In the genomic region with DNA sequence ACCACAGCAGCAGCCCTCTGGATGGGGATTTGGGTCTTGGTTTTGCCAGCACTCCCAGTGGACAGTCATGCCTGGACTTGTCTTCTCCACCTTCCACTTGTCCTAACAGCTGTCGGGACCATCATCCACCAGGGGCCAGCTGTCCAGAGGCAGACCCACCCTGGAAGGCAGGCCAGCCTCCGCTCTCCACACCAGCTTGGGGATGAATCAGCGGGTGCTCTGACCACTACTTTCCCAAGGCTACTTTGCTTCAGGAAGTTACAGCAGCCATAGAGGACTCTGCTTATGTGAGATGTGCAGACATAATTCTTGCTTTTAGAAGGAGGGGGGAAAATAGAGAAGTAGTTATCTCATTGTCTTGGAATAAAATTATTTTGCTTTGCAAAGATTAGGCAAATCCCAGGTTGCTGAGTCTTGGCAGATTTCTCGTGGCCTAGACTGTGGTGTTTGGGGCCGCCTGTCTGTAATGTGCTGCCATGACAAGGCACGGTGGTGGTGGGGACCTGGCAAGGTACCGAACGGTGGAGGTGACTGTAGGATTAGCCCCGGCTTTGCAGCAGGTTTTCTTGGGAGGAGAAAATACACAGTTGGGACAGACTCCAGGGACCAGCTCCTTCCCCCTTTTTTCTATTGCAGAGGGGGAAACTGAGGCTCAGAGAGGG, we compare ENCODE assay signal across 11 cellular contexts.
A peak's percentile ranks its signal among the peaks of the same experiment; 100 is the strongest.
DNase-seq lines count a peak whose midpoint lies in the region; ATAC-seq, FAIRE-seq and TF ChIP-seq lines count a peak whose summit lies in the region.
"Had no signal": no experiment of that assay in that cellular context is flagged by ENCODE, and none has a peak within 500 bp of the region (broad histone marks: within the 10 kb centered on the region; RNA-seq: fewer than 3 reads in every experiment).

No MANE protein-coding gene starts in this region.

- CTCF ChIA-PET in HepG2 (lab: Yijun Ruan, JAX; ENCODE audit: low intra/inter-chr PET ratio, low total read pairs), result no interaction called here

- H3K4me3 ChIP-seq in HepG2 (replicated peaks in 1 of 3; ENCODE audit: insufficient read depth in 1 of 3, low read depth in 2 of 3, low read length in 3 of 3) (no peak overlapping the region), right lobe of liver (no peak overlapping the region), ascending aorta (no peak overlapping the region)
- H3K4me3 ChIP-seq: adrenal gland had no signal

- no peak overlapping the region for H3K27ac ChIP-seq in HepG2 (ENCODE audit: extremely low read length, insufficient read depth, low read length)
- no peak overlapping the region for H3K27ac ChIP-seq in right lobe of liver
- peak overlapping the region; percentile 9 for H3K27ac ChIP-seq in layer of hippocampus (ENCODE audit: low read depth, low read length)
- no peak overlapping the region for H3K27ac ChIP-seq in ascending aorta

- H3K27me3 Mint-ChIP-seq in chondrocyte (ENCODE audit: low read depth), result no peaks in the 10 kb centered on the region

- peaks cover 28% of the 10 kb centered on the region; the same call in 1 of the 2 replicates for H4K20me1 ChIP-seq in HepG2 (ENCODE audit: insufficient read depth, low read length)

- DNase-seq in HepG2 (ENCODE audit: low spot score) (no peak), right lobe of liver (no peak), chondrocyte (ENCODE audit: low spot score) (no peak), activated T-cell treated with anti-CD3 and anti-CD28 coated beads for 4 hours (no peak), ascending aorta (ENCODE audit: low spot score in 2 of 2) (no peak), DMS79 (lab: John Stamatoyannopoulos, UW) (no peak)
- DNase-seq: activated CD4-positive, alpha-beta T cell treated with anti-CD3 and anti-CD28 coated beads, Interleukin-2, amount 50 U/mL, for 1 hour; NCI-H1930 had no signal

- ATAC-seq in HepG2 (0 out of 3 replicates have a peak, but pooled peaks have one; percentile 10), right lobe of liver (no peak), HG02623 (IDR thresholded peaks at IDR 0.05; ENCODE audit: unreplicated experiment) (no peak)

- in situ Hi-C loops in HepG2 (cut with HindIII; ENCODE audit: extremely low pct_ligation_motif_present, low pct_unique_long_range_greater_than_20kb), result no loop called here

- no peaks in the 10 kb centered on the region for H3K9me3 Mint-ChIP-seq in chondrocyte (ENCODE audit: low read depth)

- no peak overlapping the region for H3K4me2 ChIP-seq in HepG2 (ENCODE audit: low read depth, low read length)

- no peak for TF ChIP-seq POLR2A in HepG2 (IDR thresholded peaks at IDR 0.05; ENCODE audit: insufficient read depth in 1 of 2, low read depth in 2 of 2, low read length in 2 of 2)
- no peak for TF ChIP-seq POLR2A in right lobe of liver (IDR thresholded peaks at IDR 0.05)

- intact Hi-C loops in HepG2 (cut with micrococcal nuclease; ENCODE audit: unreplicated experiment) (no loop called here), right lobe of liver (cut with DNase I) (no loop called here), ascending aorta (cut with DNase I) (no loop called here)

- peak overlapping the region; percentile 85 for H3K27ac Mint-ChIP-seq in chondrocyte (ENCODE audit: unreplicated experiment)

- H3K4me3 Mint-ChIP-seq in chondrocyte (ENCODE audit: unreplicated experiment), result no peak overlapping the region

- H3K9me3 ChIP-seq in HepG2 (ENCODE audit: low read length) (no peaks in the 10 kb centered on the region), right lobe of liver (no peaks in the 10 kb centered on the region), ascending aorta (no peaks in the 10 kb centered on the region)
- H3K9me3 ChIP-seq: adrenal gland had no signal

- no peak overlapping the region for H3K9ac ChIP-seq in HepG2 (ENCODE audit: insufficient read depth, low read depth, low read length)

- WGBS in HepG2 (ENCODE audit: low lambda C conversion rate), result 98% methylated on average over 9 of the region's 9 CpGs
- 95% methylated on average over 9 of the region's 9 CpGs for WGBS in right lobe of liver (ENCODE audit: insufficient coverage, low coverage, low lambda C conversion rate, missing lambda C conversion rate)

- no peak for TF ChIP-seq RAD21 in HepG2 (CRISPR knock-in tag; IDR thresholded peaks at IDR 0.05)

- no peak for TF ChIP-seq CTCF in HepG2 (CRISPR knock-in tag; IDR thresholded peaks at IDR 0.05)
- TF ChIP-seq CTCF in right lobe of liver (IDR thresholded peaks at IDR 0.05), result no peak
- peak; percentile 37 for TF ChIP-seq CTCF in chondrocyte (IDR thresholded peaks at IDR 0.05)
- peak in 1 of 3 experiments; percentile 13 for TF ChIP-seq CTCF in ascending aorta (IDR thresholded peaks at IDR 0.05)

- FAIRE-seq in HepG2 (lab: Jason Lieb, UNC), result no peak

- no peak overlapping the region for H2AFZ ChIP-seq in HepG2 (ENCODE audit: low read length)

- H3K79me2 ChIP-seq in HepG2 (ENCODE audit: insufficient read depth, low read length), result peaks cover 14% of the 10 kb centered on the region

- H3K36me3 ChIP-seq in HepG2 (replicated peaks in 1 of 2; ENCODE audit: control insufficient read depth in 1 of 2, insufficient read depth in 2 of 2, low read length in 2 of 2) (peaks cover 0 to 1% of the 10 kb centered on the region in 2 experiments; a peak in 1 of 5 replicates), right lobe of liver (no peaks in the 10 kb centered on the region), ascending aorta (no peaks in the 10 kb centered on the region)
- H3K36me3 ChIP-seq: adrenal gland had no signal

- H3K4me1 Mint-ChIP-seq in chondrocyte (ENCODE audit: low read depth), result peaks cover 45% of the 10 kb centered on the region

- TF ChIP-seq EP300 in HepG2 (IDR thresholded peaks at IDR 0.05; ENCODE audit: low read depth in 2 of 2, low read length in 2 of 2), result no peak
- TF ChIP-seq EP300 in HepG2 (CRISPR knock-in tag; IDR thresholded peaks at IDR 0.05; ENCODE audit: borderline replicate concordance), result no peak

- H3K4me1 ChIP-seq in HepG2 (ENCODE audit: insufficient read depth, low read length), result peaks cover 27% of the 10 kb centered on the region
- no peaks in the 10 kb centered on the region for H3K4me1 ChIP-seq in right lobe of liver
- H3K4me1 ChIP-seq in ascending aorta, result peaks cover 4 to 23% of the 10 kb centered on the region in 2 donors

- POLR2A ChIA-PET in HepG2 (lab: Yijun Ruan, JAX), result no interaction called here

- H3K27me3 ChIP-seq in HepG2 (ENCODE audit: control insufficient read depth in 1 of 2, insufficient read depth in 2 of 2, low read length in 2 of 2) (no peaks in the 10 kb centered on the region), right lobe of liver (no peaks in the 10 kb centered on the region), layer of hippocampus (ENCODE audit: control insufficient read depth, insufficient read depth, low read length) (no peaks in the 10 kb centered on the region), ascending aorta (no peaks in the 10 kb centered on the region)
- H3K27me3 ChIP-seq: adrenal gland had no signal

- BruUV-seq in HepG2 (replicated peaks; lab: Mats Ljungman, UMichigan), result no TSS peak

- H3K36me3 Mint-ChIP-seq in chondrocyte (ENCODE audit: low read depth), result no peaks in the 10 kb centered on the region

TF ChIP-seq in HepG2, 621 proteins besides CTCF, POLR2A, EP300 and RAD21:
- TF ChIP-seq HHEX (CRISPR knock-in tag; IDR thresholded peaks at IDR 0.05), result no peak
- TF ChIP-seq, protein P1, sequence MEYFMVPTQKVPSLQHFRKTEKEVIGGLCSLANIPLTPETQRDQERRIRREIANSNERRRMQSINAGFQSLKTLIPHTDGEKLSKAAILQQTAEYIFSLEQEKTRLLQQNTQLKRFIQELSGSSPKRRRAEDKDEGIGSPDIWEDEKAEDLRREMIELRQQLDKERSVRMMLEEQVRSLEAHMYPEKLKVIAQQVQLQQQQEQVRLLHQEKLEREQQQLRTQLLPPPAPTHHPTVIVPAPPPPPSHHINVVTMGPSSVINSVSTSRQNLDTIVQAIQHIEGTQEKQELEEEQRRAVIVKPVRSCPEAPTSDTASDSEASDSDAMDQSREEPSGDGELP (IDR thresholded peaks at IDR 0.05; ENCODE audit: borderline replicate concordance, low read depth), result peak; percentile 21; the same call in 1 of the 2 replicates
- TF ChIP-seq, protein P2, sequence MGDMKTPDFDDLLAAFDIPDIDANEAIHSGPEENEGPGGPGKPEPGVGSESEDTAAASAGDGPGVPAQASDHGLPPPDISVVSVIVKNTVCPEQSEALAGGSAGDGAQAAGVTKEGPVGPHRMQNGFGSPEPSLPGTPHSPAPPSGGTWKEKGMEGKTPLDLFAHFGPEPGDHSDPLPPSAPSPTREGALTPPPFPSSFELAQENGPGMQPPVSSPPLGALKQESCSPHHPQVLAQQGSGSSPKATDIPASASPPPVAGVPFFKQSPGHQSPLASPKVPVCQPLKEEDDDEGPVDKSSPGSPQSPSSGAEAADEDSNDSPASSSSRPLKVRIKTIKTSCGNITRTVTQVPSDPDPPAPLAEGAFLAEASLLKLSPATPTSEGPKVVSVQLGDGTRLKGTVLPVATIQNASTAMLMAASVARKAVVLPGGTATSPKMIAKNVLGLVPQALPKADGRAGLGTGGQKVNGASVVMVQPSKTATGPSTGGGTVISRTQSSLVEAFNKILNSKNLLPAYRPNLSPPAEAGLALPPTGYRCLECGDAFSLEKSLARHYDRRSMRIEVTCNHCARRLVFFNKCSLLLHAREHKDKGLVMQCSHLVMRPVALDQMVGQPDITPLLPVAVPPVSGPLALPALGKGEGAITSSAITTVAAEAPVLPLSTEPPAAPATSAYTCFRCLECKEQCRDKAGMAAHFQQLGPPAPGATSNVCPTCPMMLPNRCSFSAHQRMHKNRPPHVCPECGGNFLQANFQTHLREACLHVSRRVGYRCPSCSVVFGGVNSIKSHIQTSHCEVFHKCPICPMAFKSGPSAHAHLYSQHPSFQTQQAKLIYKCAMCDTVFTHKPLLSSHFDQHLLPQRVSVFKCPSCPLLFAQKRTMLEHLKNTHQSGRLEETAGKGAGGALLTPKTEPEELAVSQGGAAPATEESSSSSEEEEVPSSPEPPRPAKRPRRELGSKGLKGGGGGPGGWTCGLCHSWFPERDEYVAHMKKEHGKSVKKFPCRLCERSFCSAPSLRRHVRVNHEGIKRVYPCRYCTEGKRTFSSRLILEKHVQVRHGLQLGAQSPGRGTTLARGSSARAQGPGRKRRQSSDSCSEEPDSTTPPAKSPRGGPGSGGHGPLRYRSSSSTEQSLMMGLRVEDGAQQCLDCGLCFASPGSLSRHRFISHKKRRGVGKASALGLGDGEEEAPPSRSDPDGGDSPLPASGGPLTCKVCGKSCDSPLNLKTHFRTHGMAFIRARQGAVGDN (CRISPR knock-in tag; IDR thresholded peaks at IDR 0.05), result peak; percentile 44
